Comparison of ENCODE assay signal across 9 cellular contexts in genomic region chr13:52862358-52863206, GRCh38. TPM values are rescaled to one million over a fixed set of nuclear protein-coding genes. Genes with fewer than 3 reads are reported as not detected.
DNase-seq lines count a peak whose midpoint lies in the region; ATAC-seq and TF ChIP-seq lines count a peak whose summit lies in the region.
"Had no signal": no experiment of that assay in that cellular context is flagged by ENCODE, and none has a peak within 500 bp of the region (broad histone marks: within the 10 kb centered on the region; RNA-seq: fewer than 3 reads in every experiment).

No MANE protein-coding gene starts in this region.

- H3K4me1 ChIP-seq in tibial artery, result no peaks in the 10 kb centered on the region

- no peak for ATAC-seq in activated CD8-positive, alpha-beta T cell treated with anti-CD3 and anti-CD28 coated beads for 36 hours

- DNase-seq in NCI-H1105 treated with DMSO at 0.1 percent for 48 hours (lab: John Stamatoyannopoulos, UW) (peak; percentile 22), NCI-H1105 (lab: John Stamatoyannopoulos, UW) (no peak), HL-60 (ENCODE audit: low read depth in 1 of 2, low spot score in 1 of 2) (peak in 1 of 2 experiments; percentile 24), T-helper 1 cell (no peak), tibial artery (no peak), coronary artery (ENCODE audit: low spot score) (no peak)
- DNase-seq in activated CD8-positive, alpha-beta T cell treated with anti-CD3 and anti-CD28 coated beads for 36 hours, result peak; percentile 36
- DNase-seq: CD4-positive, CD25-positive, alpha-beta regulatory T cell had no signal

- no peaks in the 10 kb centered on the region for H3K4me1 Mint-ChIP-seq in activated CD8-positive, alpha-beta T cell treated with anti-CD3 and anti-CD28 coated beads for 36 hours (ENCODE audit: low read depth)
- peaks cover 12% of the 10 kb centered on the region for H3K4me1 Mint-ChIP-seq in nephron
- H3K4me1 Mint-ChIP-seq: CD4-positive, CD25-positive, alpha-beta regulatory T cell had no signal

- H3K27ac Mint-ChIP-seq in activated CD8-positive, alpha-beta T cell treated with anti-CD3 and anti-CD28 coated beads for 36 hours, result no peak overlapping the region
- no peak overlapping the region for H3K27ac Mint-ChIP-seq in nephron
- H3K27ac Mint-ChIP-seq: CD4-positive, CD25-positive, alpha-beta regulatory T cell had no signal

- H3K27me3 Mint-ChIP-seq in activated CD8-positive, alpha-beta T cell treated with anti-CD3 and anti-CD28 coated beads for 36 hours, result peaks cover 2% of the 10 kb centered on the region
- H3K27me3 Mint-ChIP-seq in nephron (ENCODE audit: low read depth), result peaks cover 27% of the 10 kb centered on the region

- no peaks in the 10 kb centered on the region for H3K36me3 ChIP-seq in tibial artery

- intact Hi-C loops in activated CD8-positive, alpha-beta T cell treated with anti-CD3 and anti-CD28 coated beads for 36 hours (cut with micrococcal nuclease), result no loop called here
- intact Hi-C loops in tibial artery (cut with DNase I; ENCODE audit: low total_unique reads), result no loop called here

- POLR2A ChIA-PET in activated CD8-positive, alpha-beta T cell treated with anti-CD3 and anti-CD28 coated beads for 36 hours (lab: Charles Lee), result no interaction called here

- no peaks in the 10 kb centered on the region for H3K9me3 ChIP-seq in tibial artery

- H3K36me3 Mint-ChIP-seq in activated CD8-positive, alpha-beta T cell treated with anti-CD3 and anti-CD28 coated beads for 36 hours (ENCODE audit: low read depth), result no peaks in the 10 kb centered on the region
- H3K36me3 Mint-ChIP-seq in nephron (ENCODE audit: low read depth), result no peaks in the 10 kb centered on the region
- H3K36me3 Mint-ChIP-seq: CD4-positive, CD25-positive, alpha-beta regulatory T cell had no signal

- H3K27ac ChIP-seq in HL-60 (replicated peaks) (no peak overlapping the region), tibial artery (no peak overlapping the region), coronary artery (no peak overlapping the region)

- peaks cover 7% of the 10 kb centered on the region for H3K27me3 ChIP-seq in HL-60 (ENCODE audit: insufficient read depth, poor library complexity, severe bottlenecking)
- H3K27me3 ChIP-seq in tibial artery, result no peaks in the 10 kb centered on the region

- H3K4me3 Mint-ChIP-seq in activated CD8-positive, alpha-beta T cell treated with anti-CD3 and anti-CD28 coated beads for 36 hours, result no peak overlapping the region
- no peak overlapping the region for H3K4me3 Mint-ChIP-seq in nephron
- H3K4me3 Mint-ChIP-seq: CD4-positive, CD25-positive, alpha-beta regulatory T cell had no signal

- H3K4me3 ChIP-seq in HL-60 (replicated peaks; ENCODE audit: insufficient read depth, low read length) (no peak overlapping the region), tibial artery (no peak overlapping the region), coronary artery (no peak overlapping the region)

- CTCF ChIA-PET in activated CD8-positive, alpha-beta T cell treated with anti-CD3 and anti-CD28 coated beads for 36 hours (lab: Charles Lee), result interaction anchor here (1.4 kb wide), 1 partner anchor 11 kb away, joined by 4 read pairs; no protein-coding TSS in a partner anchor

- no peaks in the 10 kb centered on the region for H3K9me3 Mint-ChIP-seq in activated CD8-positive, alpha-beta T cell treated with anti-CD3 and anti-CD28 coated beads for 36 hours
- H3K9me3 Mint-ChIP-seq in nephron, result no peaks in the 10 kb centered on the region

- TF ChIP-seq CTCF in HL-60 (IDR thresholded peaks at IDR 0.05; ENCODE audit: insufficient read depth, low read length) (peak; percentile 50), nephron (IDR thresholded peaks at IDR 0.05; ENCODE audit: unreplicated experiment in 3 of 3) (peak; percentile 45 to 53 (median 48)), tibial artery (IDR thresholded peaks at IDR 0.05) (no peak), coronary artery (IDR thresholded peaks at IDR 0.05) (no peak)
- TF ChIP-seq CTCF in activated CD8-positive, alpha-beta T cell treated with anti-CD3 and anti-CD28 coated beads for 36 hours (IDR thresholded peaks at IDR 0.05), result peak; percentile 70

RNA-seq across cellular contexts. Expression of gene PCDH8, which starts 14.1 kb away (rescaled TPM):
- not detected for total RNA-seq in activated CD8-positive, alpha-beta T cell treated with anti-CD3 and anti-CD28 coated beads for 36 hours
- total RNA-seq: CD4-positive, CD25-positive, alpha-beta regulatory T cell had no signal

Comparison
In these comparisons a context has a peak if more than half of its experiments do, and no peak if none do; other contexts are left out.
1. DNase-seq: peak in NCI-H1105 treated with DMSO at 0.1 percent for 48 hours (single experiment) and activated CD8-positive, alpha-beta T cell treated with anti-CD3 and anti-CD28 coated beads for 36 hours (single experiment); none in NCI-H1105 (single experiment), T-helper 1 cell (0 of 5), tibial artery (0 of 2) and coronary artery (single experiment).
2. CTCF ChIP-seq: peak in HL-60 (single experiment), activated CD8-positive, alpha-beta T cell treated with anti-CD3 and anti-CD28 coated beads for 36 hours (single experiment) and nephron (3 of 3); none in tibial artery (0 of 2) and coronary artery (single experiment).